In the genomic region with DNA sequence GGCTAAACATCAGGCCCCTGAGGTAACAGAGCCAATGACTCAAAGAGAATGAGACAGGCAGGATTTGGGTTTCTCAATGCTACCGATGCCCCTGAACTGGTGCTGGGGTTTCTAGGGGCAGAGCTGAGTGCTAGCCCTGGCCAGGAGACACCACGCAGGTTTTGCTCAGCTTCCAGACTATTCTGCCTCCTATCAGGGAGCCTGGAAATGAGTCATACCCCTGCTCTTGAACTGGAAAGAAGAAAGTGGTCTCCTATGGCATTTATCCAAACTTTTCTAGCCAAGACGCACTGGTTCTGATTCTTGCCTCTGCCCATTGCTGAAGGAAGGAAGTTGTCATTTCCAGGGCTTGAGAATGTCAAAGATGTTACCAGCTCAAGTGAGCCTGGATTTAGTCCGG, we compare ENCODE assay signal across 7 cellular contexts.
"Had no signal": no experiment of that assay in that cellular context is flagged by ENCODE, and none has a peak within 500 bp of the region (broad histone marks: within the 10 kb centered on the region; RNA-seq: fewer than 3 reads in every experiment).

No MANE protein-coding gene starts in this region.

- H3K9ac ChIP-seq: KMS-11 had no signal

- H3K27ac ChIP-seq: HL-60, KMS-11 had no signal

- DNase-seq: IMR-90, KBM-7, KG1 had no signal

- H3K4me3 ChIP-seq: K562 had no signal

- H3K4me2 ChIP-seq: KMS-11 had no signal

- ATAC-seq: K562 had no signal

- FAIRE-seq: HTR-8/SVneo, K562 had no signal
